In genomic region chr9:116687762-116688160, GRCh38 we compare ENCODE assay signal across 8 cellular contexts. TPM values are rescaled to one million over a fixed set of nuclear protein-coding genes. Genes with fewer than 3 reads are reported as not detected.
A peak's percentile ranks its signal among the peaks of the same experiment; 100 is the strongest.
DNase-seq lines count a peak whose midpoint lies in the region; ATAC-seq and TF ChIP-seq lines count a peak whose summit lies in the region.

No MANE protein-coding gene starts in this region.

- intact Hi-C loops in activated CD4-positive, alpha-beta T cell treated with anti-CD3 and anti-CD28 coated beads for 36 hours (cut with DNase I, micrococcal nuclease): loop anchor here in 1 of 2 experiments (10.0 kb wide), 1 partner anchor 1993 kb away; no protein-coding TSS in a partner anchor

- peak overlapping the region; percentile 44 for H3K27ac Mint-ChIP-seq in activated CD4-positive, alpha-beta T cell treated with anti-CD3 and anti-CD28 coated beads for 36 hours
- H3K27ac Mint-ChIP-seq in nephron progenitor cell: no peak overlapping the region

- H3K4me1 Mint-ChIP-seq in activated CD4-positive, alpha-beta T cell treated with anti-CD3 and anti-CD28 coated beads for 36 hours: peaks cover 60% of the 10 kb centered on the region
- peaks cover 32% of the 10 kb centered on the region for H3K4me1 Mint-ChIP-seq in nephron progenitor cell

- H3K27me3 Mint-ChIP-seq in activated CD4-positive, alpha-beta T cell treated with anti-CD3 and anti-CD28 coated beads for 36 hours: no peaks in the 10 kb centered on the region
- H3K27me3 Mint-ChIP-seq in nephron progenitor cell (ENCODE audit: low read depth, poor library complexity): peaks cover 6% of the 10 kb centered on the region

- H3K27me3 ChIP-seq in SU-DHL-6 (ENCODE audit: low read length) (no peaks in the 10 kb centered on the region), esophagus (ENCODE audit: control insufficient read depth in 1 of 2, insufficient read depth in 2 of 2, low read length in 2 of 2) (no peaks in the 10 kb centered on the region)

- peak overlapping the region; percentile 25; the same call in 1 of the 2 replicates for H3K27ac ChIP-seq in SU-DHL-6 (ENCODE audit: low read depth, low read length)
- H3K27ac ChIP-seq in esophagus (ENCODE audit: low read depth in 2 of 2, low read length in 1 of 2): no peak overlapping the region

- CTCF ChIA-PET in activated CD4-positive, alpha-beta T cell treated with anti-CD3 and anti-CD28 coated beads for 36 hours (lab: Charles Lee): interaction anchor here (0.6 kb wide), 1 partner anchor 29 kb away, joined by 4 read pairs; no protein-coding TSS in a partner anchor

- peak overlapping the region; percentile 68 for H3K4me2 ChIP-seq in SU-DHL-6 (ENCODE audit: low read depth, low read length, poor library complexity, severe bottlenecking)

- peaks cover under 1% of the 10 kb centered on the region for H3K9me3 Mint-ChIP-seq in activated CD4-positive, alpha-beta T cell treated with anti-CD3 and anti-CD28 coated beads for 36 hours (ENCODE audit: low read depth)
- H3K9me3 Mint-ChIP-seq in nephron progenitor cell: peaks cover 21% of the 10 kb centered on the region

- ATAC-seq in activated CD4-positive, alpha-beta T cell treated with anti-CD3 and anti-CD28 coated beads for 36 hours: peak; percentile 7
- ATAC-seq in HG03108 (IDR thresholded peaks at IDR 0.05; ENCODE audit: unreplicated experiment): no peak

- H3F3A ChIP-seq in SU-DHL-6 (ENCODE audit: insufficient read depth): no peaks in the 10 kb centered on the region

- DNase-seq in activated CD4-positive, alpha-beta T cell treated with anti-CD3 and anti-CD28 coated beads for 36 hours: no peak
- DNase-seq in activated CD4-positive, alpha-beta T cell treated with anti-CD3 and anti-CD28 coated beads, Interleukin-2, amount 50 U/mL, for 1 hour: no peak
- DNase-seq in nephron progenitor cell (peak; percentile 3), SIG-M5 (lab: John Stamatoyannopoulos, UW) (no peak), AML-193 (lab: John Stamatoyannopoulos, UW) (no peak)

- H3K79me2 ChIP-seq in SU-DHL-6 (ENCODE audit: insufficient read depth, low read length): peaks cover 52% of the 10 kb centered on the region

- 10 to 11% methylated on average over 7 of the region's 7 CpGs for WGBS in esophagus, 2 donors

- H3K9ac ChIP-seq in SU-DHL-6 (ENCODE audit: low read length): peak overlapping the region; percentile 61

- H3K36me3 Mint-ChIP-seq in activated CD4-positive, alpha-beta T cell treated with anti-CD3 and anti-CD28 coated beads for 36 hours (ENCODE audit: low read depth): peaks cover 6% of the 10 kb centered on the region
- H3K36me3 Mint-ChIP-seq in nephron progenitor cell (ENCODE audit: low read depth): peaks cover 19% of the 10 kb centered on the region

- TF ChIP-seq CTCF in SU-DHL-6 (IDR thresholded peaks at IDR 0.05; ENCODE audit: insufficient read depth, low read length, poor library complexity, severe bottlenecking) (no peak), nephron progenitor cell (IDR thresholded peaks at IDR 0.05) (no peak)

- H3K9me2 ChIP-seq in SU-DHL-6 (replicated peaks; ENCODE audit: insufficient read depth, low read length): no peaks in the 10 kb centered on the region

- POLR2A ChIA-PET in activated CD4-positive, alpha-beta T cell treated with anti-CD3 and anti-CD28 coated beads for 36 hours (lab: Charles Lee): no interaction called here

- H3K36me3 ChIP-seq in SU-DHL-6 (ENCODE audit: low read length) (no peaks in the 10 kb centered on the region), esophagus (ENCODE audit: control insufficient read depth in 2 of 2, insufficient read depth in 2 of 2, low read length in 1 of 2) (no peaks in the 10 kb centered on the region)

- H3K9me3 ChIP-seq in SU-DHL-6 (ENCODE audit: insufficient read depth, low read length): peaks cover 4% of the 10 kb centered on the region; the same call in 1 of the 2 replicates
- H3K9me3 ChIP-seq in esophagus (ENCODE audit: control insufficient read depth in 2 of 2, insufficient read depth in 1 of 2, low read depth in 1 of 2, low read length in 1 of 2): no peaks in the 10 kb centered on the region

- H4K20me1 ChIP-seq in SU-DHL-6 (ENCODE audit: low read depth, low read length): peaks cover 5% of the 10 kb centered on the region; the same call in 1 of the 2 replicates

- H3K4me3 ChIP-seq in SU-DHL-6 (ENCODE audit: insufficient read depth, low read length, poor library complexity, severe bottlenecking) (peak overlapping the region; percentile 94), esophagus (ENCODE audit: low read depth in 1 of 2, low read length in 2 of 2) (peak overlapping the region; percentile 56 to 72)

- H3K4me3 Mint-ChIP-seq in activated CD4-positive, alpha-beta T cell treated with anti-CD3 and anti-CD28 coated beads for 36 hours: peak overlapping the region; percentile 81
- peak overlapping the region; percentile 91 for H3K4me3 Mint-ChIP-seq in nephron progenitor cell

- peaks cover 0 to 2% of the 10 kb centered on the region in 2 donors for H3K4me1 ChIP-seq in esophagus (ENCODE audit: control insufficient read depth in 2 of 2, insufficient read depth in 2 of 2, low read length in 1 of 2)

- H2AFZ ChIP-seq in SU-DHL-6 (ENCODE audit: low read depth, low read length, severe bottlenecking): no peak overlapping the region

RNA-seq across cellular contexts. Expression of gene TRIM32, which starts 0.7 kb away (rescaled TPM):
- total RNA-seq in activated CD4-positive, alpha-beta T cell treated with anti-CD3 and anti-CD28 coated beads for 36 hours: 10 to 100 TPM; 10.2 to 12.4 TPM
- polyA plus RNA-seq in esophagus: 1 to 10 TPM; 2.6 to 4.1 TPM
